ENCODE assay signal across 12 cellular contexts in the genomic region with DNA sequence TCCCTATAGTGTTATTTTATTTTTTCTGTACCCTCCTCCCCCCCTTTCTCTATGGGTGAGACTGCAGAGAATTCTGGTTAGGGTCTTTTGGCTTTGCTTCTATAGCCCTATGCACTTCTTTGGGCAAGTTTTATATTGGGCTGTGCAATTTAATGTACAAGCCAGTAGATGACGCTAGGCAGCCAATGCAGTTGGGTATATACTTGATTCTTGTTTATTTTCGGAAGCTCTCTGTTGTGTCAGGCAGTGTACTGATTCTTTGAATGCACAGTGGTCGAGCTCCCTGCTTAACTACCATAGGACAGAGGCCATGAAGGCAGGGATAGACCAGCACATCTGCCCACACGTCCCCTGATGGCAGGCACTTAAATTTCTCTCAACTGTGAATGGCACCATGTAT. TPM values are rescaled to one million over a fixed set of nuclear protein-coding genes. Genes with fewer than 3 reads are reported as not detected.
DNase-seq lines count a peak whose midpoint lies in the region; ATAC-seq and TF ChIP-seq lines count a peak whose summit lies in the region.
"Had no signal": no experiment of that assay in that cellular context is flagged by ENCODE, and none has a peak within 500 bp of the region (broad histone marks: within the 10 kb centered on the region; RNA-seq: fewer than 3 reads in every experiment).

No MANE protein-coding gene starts in this region.

- H3K9me3 ChIP-seq in heart left ventricle (peaks cover 0 to 7% (median 0%) of the 10 kb centered on the region in 12 donors), right atrium auricular region (no peaks in the 10 kb centered on the region), hepatocyte (ENCODE audit: low read depth) (no peaks in the 10 kb centered on the region)
- H3K9me3 ChIP-seq: BLaER1 had no signal

- H3K4me1 Mint-ChIP-seq in endothelial cell (ENCODE audit: unreplicated experiment), result no peaks in the 10 kb centered on the region

- no peaks in the 10 kb centered on the region for H3K9me2 ChIP-seq in hepatocyte (replicated peaks; ENCODE audit: insufficient read depth)

- peak in 3 of 4 donors; percentile 29 to 42 (median 41) for ATAC-seq in heart left ventricle
- no peak for ATAC-seq in sciatic nerve

- H3K4me3 ChIP-seq in heart left ventricle (peak overlapping the region in 3 of 12 donors; percentile 1 to 34 (median 24)), right atrium auricular region (no peak overlapping the region), retinal pigment epithelial cell (ENCODE audit: low read length) (no peak overlapping the region), hepatocyte (no peak overlapping the region)
- H3K4me3 ChIP-seq: BLaER1 had no signal

- intact Hi-C loops in heart left ventricle (cut with DNase I) (loop anchor here in 7 of 10 donors (10.0 kb wide), 2 partner anchors 311 to 321 kb away; no protein-coding TSS in a partner anchor), sciatic nerve (cut with DNase I) (no loop called here)

- H3K27me3 ChIP-seq in heart left ventricle (no peaks in the 10 kb centered on the region), right atrium auricular region (no peaks in the 10 kb centered on the region), hepatocyte (no peaks in the 10 kb centered on the region)
- H3K27me3 ChIP-seq: BLaER1 had no signal

- no peaks in the 10 kb centered on the region for H3K79me2 ChIP-seq in hepatocyte

- no peaks in the 10 kb centered on the region for H3K36me3 Mint-ChIP-seq in endothelial cell (ENCODE audit: low read depth, unreplicated experiment)

- TF ChIP-seq CTCF in heart left ventricle (IDR thresholded peaks at IDR 0.05) (peak in 10 of 12 donors; percentile 5 to 48 (median 28)), right atrium auricular region (IDR thresholded peaks at IDR 0.05) (peak in 1 of 2 donors; percentile 38), endothelial cell (IDR thresholded peaks at IDR 0.05; ENCODE audit: unreplicated experiment) (peak; percentile 18), retinal pigment epithelial cell (conservative IDR thresholded peaks at IDR 0.05; ENCODE audit: low read depth, low read length) (peak; percentile 21), hepatocyte (IDR thresholded peaks at IDR 0.05; ENCODE audit: poor library complexity) (no peak)

- peaks cover 0 to 5% (median 0%) of the 10 kb centered on the region in 12 donors for H3K4me1 ChIP-seq in heart left ventricle
- no peaks in the 10 kb centered on the region for H3K4me1 ChIP-seq in right atrium auricular region
- H3K4me1 ChIP-seq in hepatocyte (ENCODE audit: insufficient read depth), result no peaks in the 10 kb centered on the region
- H3K4me1 ChIP-seq: BLaER1 had no signal

- no peak for DNase-seq in heart left ventricle
- DNase-seq in right atrium auricular region (ENCODE audit: low spot score), result no peak
- DNase-seq in NCI-H748 treated with DMSO at 0.1 percent for 48 hours (lab: John Stamatoyannopoulos, UW), result peak; percentile 2
- DNase-seq in endothelial cell (ENCODE audit: low spot score), result peak; percentile 4
- no peak for DNase-seq in retinal pigment epithelial cell (ENCODE audit: low read depth)
- no peak for DNase-seq in activated CD4-positive, CD25-positive, alpha-beta regulatory T cell (lab: John Stamatoyannopoulos, UW)
- DNase-seq in hepatocyte (ENCODE audit: low spot score), result no peak
- DNase-seq in sciatic nerve (ENCODE audit: low spot score), result no peak
- DNase-seq: central memory CD4-positive, alpha-beta T cell; naive B cell; NCI-H2171 had no signal

- no peak overlapping the region for H3K4me2 ChIP-seq in hepatocyte
- H3K4me2 ChIP-seq: BLaER1 had no signal

- peaks cover under 1% of the 10 kb centered on the region for H3K27me3 Mint-ChIP-seq in endothelial cell (ENCODE audit: unreplicated experiment)
- H3K27me3 Mint-ChIP-seq: naive B cell had no signal

- no peak overlapping the region for H2AFZ ChIP-seq in hepatocyte

- no peak for TF ChIP-seq POLR2A in heart left ventricle (IDR thresholded peaks at IDR 0.05)

- H3K4me3 Mint-ChIP-seq in endothelial cell (ENCODE audit: unreplicated experiment), result no peak overlapping the region

- no peak overlapping the region for H3K27ac ChIP-seq in heart left ventricle
- no peak overlapping the region for H3K27ac ChIP-seq in right atrium auricular region
- H3K27ac ChIP-seq in hepatocyte, result no peak overlapping the region
- H3K27ac ChIP-seq: BLaER1 had no signal

- no peaks in the 10 kb centered on the region for H4K20me1 ChIP-seq in hepatocyte (ENCODE audit: insufficient read depth, poor library complexity, severe bottlenecking)
- H4K20me1 ChIP-seq: BLaER1 had no signal

- no peaks in the 10 kb centered on the region for H3K9me3 Mint-ChIP-seq in endothelial cell (ENCODE audit: unreplicated experiment)

- H3K27ac Mint-ChIP-seq in endothelial cell (ENCODE audit: unreplicated experiment), result no peak overlapping the region

- no peaks in the 10 kb centered on the region for H3K36me3 ChIP-seq in heart left ventricle
- no peaks in the 10 kb centered on the region for H3K36me3 ChIP-seq in right atrium auricular region
- no peaks in the 10 kb centered on the region for H3K36me3 ChIP-seq in hepatocyte (replicated peaks; ENCODE audit: insufficient read depth, low read depth)
- H3K36me3 ChIP-seq: BLaER1 had no signal

- WGBS in heart left ventricle, 4 donors, result 56 to 68% (median 62%) methylated on average over 4 of the region's 4 CpGs
- WGBS in hepatocyte (ENCODE audit: low lambda C conversion rate, missing lambda C conversion rate), result 65% methylated on average over 4 of the region's 4 CpGs

RNA-seq across cellular contexts. Expression of a gene that starts 34.1 kb away (rescaled TPM):
- total RNA-seq in heart left ventricle (1 to 10 TPM in 5 of 9 donors, under 1 TPM in 4; 0.64 to 2.8 (median 1.0) TPM), right atrium auricular region (1 to 10 TPM in 1 of 2 donors, under 1 TPM in 1; 0.98 to 1.1 TPM), endothelial cell (ENCODE audit: unreplicated experiment) (0.67 TPM), hepatocyte (1.3 and 1.6 TPM in 2 replicates), sciatic nerve (4.6 TPM)
- polyA plus RNA-seq in heart left ventricle (under 1 TPM; 0.07 to 0.95 TPM), hepatocyte (not detected in 2 replicates)

Comparison
In these comparisons a context has a peak if more than half of its experiments do, and no peak if none do; other contexts are left out.
1. DNase-seq: peak in NCI-H748 treated with DMSO at 0.1 percent for 48 hours (single experiment) and endothelial cell (single experiment); none in heart left ventricle (0 of 5), right atrium auricular region (single experiment), retinal pigment epithelial cell (single experiment), activated CD4-positive, CD25-positive, alpha-beta regulatory T cell (0 of 4), hepatocyte (single experiment) and sciatic nerve (single experiment).